In the genomic region with DNA sequence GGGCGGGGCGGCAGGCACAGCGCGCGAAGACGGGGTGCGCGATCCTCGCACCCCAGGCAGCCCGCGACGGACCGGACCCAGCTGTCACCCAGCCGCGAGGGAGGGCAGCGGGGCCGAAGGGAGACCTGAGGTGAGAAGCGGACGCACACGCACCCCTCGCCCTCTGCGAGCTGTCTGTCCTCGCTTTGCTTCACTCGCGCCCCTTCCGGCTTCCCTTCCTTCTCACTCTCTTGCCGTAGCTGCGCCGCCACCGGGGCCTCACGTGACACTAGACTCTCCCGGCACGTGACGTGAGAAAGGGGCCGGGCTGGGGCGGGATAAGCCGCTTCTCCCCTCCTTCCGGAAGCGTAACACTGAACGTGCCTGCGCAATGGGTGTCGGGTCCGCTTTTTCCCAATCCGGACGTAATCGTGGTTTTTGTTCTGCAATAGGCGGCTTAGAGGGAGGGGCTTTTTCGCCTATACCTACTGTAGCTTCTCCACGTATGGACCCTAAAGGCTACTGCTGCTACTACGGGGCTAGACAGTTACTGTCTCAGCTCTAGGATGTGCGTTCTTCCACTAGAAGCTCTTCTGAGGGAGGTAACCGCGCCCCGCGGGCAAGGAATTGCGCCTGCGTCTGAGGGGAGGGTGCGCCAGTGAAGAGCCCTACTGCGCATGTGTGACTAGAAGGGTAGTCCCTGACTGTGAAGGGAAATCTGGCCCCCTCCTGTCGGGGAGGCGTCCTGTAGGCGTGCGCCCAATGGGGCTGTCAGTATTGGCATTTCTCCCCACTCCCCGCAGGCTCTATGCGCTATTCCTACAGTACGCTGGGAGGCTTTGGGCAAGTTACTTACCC, we compare ENCODE assay signal across 1 cellular context.
TF ChIP-seq lines count a peak whose summit lies in the region.

A gene (minus strand): TSS at position 270 of the 837 bp plus-strand sequence. CDS start 434 bp downstream, outside the sequence.
A gene with protein sequence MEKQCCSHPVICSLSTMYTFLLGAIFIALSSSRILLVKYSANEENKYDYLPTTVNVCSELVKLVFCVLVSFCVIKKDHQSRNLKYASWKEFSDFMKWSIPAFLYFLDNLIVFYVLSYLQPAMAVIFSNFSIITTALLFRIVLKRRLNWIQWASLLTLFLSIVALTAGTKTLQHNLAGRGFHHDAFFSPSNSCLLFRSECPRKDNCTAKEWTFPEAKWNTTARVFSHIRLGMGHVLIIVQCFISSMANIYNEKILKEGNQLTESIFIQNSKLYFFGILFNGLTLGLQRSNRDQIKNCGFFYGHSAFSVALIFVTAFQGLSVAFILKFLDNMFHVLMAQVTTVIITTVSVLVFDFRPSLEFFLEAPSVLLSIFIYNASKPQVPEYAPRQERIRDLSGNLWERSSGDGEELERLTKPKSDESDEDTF (plus strand): TSS at position 353 of the 837 bp plus-strand sequence. CDS start 1,359 bp downstream, outside the sequence.

TF ChIP-seq in HepG2, 621 proteins besides CTCF, POLR2A, EP300 and RAD21 (continued from another document and continues in another):
- TF ChIP-seq, protein P1, sequence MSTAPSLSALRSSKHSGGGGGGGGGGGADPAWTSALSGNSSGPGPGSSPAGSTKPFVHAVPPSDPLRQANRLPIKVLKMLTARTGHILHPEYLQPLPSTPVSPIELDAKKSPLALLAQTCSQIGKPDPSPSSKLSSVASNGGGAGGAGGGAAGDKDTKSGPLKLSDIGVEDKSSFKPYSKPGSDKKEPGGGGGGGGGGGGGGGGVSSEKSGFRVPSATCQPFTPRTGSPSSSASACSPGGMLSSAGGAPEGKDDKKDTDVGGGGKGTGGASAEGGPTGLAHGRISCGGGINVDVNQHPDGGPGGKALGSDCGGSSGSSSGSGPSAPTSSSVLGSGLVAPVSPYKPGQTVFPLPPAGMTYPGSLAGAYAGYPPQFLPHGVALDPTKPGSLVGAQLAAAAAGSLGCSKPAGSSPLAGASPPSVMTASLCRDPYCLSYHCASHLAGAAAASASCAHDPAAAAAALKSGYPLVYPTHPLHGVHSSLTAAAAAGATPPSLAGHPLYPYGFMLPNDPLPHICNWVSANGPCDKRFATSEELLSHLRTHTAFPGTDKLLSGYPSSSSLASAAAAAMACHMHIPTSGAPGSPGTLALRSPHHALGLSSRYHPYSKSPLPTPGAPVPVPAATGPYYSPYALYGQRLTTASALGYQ (CRISPR knock-in tag; IDR thresholded peaks at IDR 0.05), result peak; percentile 38; the same call in 1 of the 2 replicates
- peak; percentile 50; the same call in 1 of the 2 replicates for TF ChIP-seq ZNF44 (CRISPR knock-in tag; IDR thresholded peaks at IDR 0.05)
- no peak for TF ChIP-seq ZFP36 (IDR thresholded peaks at IDR 0.05; ENCODE audit: borderline replicate concordance, low read depth, low read length, partially characterized antibody)
- TF ChIP-seq, protein P2, sequence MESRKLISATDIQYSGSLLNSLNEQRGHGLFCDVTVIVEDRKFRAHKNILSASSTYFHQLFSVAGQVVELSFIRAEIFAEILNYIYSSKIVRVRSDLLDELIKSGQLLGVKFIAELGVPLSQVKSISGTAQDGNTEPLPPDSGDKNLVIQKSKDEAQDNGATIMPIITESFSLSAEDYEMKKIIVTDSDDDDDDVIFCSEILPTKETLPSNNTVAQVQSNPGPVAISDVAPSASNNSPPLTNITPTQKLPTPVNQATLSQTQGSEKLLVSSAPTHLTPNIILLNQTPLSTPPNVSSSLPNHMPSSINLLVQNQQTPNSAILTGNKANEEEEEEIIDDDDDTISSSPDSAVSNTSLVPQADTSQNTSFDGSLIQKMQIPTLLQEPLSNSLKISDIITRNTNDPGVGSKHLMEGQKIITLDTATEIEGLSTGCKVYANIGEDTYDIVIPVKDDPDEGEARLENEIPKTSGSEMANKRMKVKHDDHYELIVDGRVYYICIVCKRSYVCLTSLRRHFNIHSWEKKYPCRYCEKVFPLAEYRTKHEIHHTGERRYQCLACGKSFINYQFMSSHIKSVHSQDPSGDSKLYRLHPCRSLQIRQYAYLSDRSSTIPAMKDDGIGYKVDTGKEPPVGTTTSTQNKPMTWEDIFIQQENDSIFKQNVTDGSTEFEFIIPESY (CRISPR knock-in tag; IDR thresholded peaks at IDR 0.05), result no peak
- TF ChIP-seq, protein P3, sequence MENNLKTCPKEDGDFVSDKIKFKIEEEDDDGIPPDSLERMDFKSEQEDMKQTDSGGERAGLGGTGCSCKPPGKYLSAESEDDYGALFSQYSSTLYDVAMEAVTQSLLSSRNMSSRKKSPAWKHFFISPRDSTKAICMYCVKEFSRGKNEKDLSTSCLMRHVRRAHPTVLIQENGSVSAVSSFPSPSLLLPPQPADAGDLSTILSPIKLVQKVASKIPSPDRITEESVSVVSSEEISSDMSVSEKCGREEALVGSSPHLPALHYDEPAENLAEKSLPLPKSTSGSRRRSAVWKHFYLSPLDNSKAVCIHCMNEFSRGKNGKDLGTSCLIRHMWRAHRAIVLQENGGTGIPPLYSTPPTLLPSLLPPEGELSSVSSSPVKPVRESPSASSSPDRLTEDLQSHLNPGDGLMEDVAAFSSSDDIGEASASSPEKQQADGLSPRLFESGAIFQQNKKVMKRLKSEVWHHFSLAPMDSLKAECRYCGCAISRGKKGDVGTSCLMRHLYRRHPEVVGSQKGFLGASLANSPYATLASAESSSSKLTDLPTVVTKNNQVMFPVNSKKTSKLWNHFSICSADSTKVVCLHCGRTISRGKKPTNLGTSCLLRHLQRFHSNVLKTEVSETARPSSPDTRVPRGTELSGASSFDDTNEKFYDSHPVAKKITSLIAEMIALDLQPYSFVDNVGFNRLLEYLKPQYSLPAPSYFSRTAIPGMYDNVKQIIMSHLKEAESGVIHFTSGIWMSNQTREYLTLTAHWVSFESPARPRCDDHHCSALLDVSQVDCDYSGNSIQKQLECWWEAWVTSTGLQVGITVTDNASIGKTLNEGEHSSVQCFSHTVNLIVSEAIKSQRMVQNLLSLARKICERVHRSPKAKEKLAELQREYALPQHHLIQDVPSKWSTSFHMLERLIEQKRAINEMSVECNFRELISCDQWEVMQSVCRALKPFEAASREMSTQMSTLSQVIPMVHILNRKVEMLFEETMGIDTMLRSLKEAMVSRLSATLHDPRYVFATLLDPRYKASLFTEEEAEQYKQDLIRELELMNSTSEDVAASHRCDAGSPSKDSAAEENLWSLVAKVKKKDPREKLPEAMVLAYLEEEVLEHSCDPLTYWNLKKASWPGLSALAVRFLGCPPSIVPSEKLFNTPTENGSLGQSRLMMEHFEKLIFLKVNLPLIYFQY (CRISPR knock-in tag; IDR thresholded peaks at IDR 0.05; ENCODE audit: borderline replicate concordance), result no peak
- TF ChIP-seq, protein P4, sequence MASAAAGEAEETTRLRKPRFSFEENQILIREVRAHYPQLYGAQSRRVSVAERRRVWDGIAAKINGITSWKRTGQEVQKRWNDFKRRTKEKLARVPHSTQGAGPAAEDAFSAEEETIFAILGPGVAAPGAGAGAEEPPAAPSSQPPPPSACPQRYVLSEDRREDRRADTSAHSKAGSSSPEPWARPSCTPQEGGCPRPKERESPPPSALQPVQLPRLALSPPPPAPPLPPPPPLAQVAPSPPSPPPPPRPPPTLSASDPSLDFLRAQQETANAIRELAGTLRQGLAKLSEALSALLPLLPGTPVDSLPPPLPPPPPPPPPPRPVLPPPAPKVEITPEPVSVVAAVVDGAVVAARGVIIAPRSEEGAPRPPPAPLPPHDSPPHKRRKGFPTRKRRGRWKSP (CRISPR knock-in tag; IDR thresholded peaks at IDR 0.05), result peak; percentile 94
- peak; percentile 91 for TF ChIP-seq THAP11 (CRISPR knock-in tag; IDR thresholded peaks at IDR 0.05)
- TF ChIP-seq ZMYM2 (CRISPR knock-in tag; IDR thresholded peaks at IDR 0.05), result no peak; the same call in 1 of the 2 replicates
- no peak; the same call in 1 of the 2 replicates for TF ChIP-seq MXD4 (CRISPR knock-in tag; IDR thresholded peaks at IDR 0.05)
- TF ChIP-seq, protein P5, sequence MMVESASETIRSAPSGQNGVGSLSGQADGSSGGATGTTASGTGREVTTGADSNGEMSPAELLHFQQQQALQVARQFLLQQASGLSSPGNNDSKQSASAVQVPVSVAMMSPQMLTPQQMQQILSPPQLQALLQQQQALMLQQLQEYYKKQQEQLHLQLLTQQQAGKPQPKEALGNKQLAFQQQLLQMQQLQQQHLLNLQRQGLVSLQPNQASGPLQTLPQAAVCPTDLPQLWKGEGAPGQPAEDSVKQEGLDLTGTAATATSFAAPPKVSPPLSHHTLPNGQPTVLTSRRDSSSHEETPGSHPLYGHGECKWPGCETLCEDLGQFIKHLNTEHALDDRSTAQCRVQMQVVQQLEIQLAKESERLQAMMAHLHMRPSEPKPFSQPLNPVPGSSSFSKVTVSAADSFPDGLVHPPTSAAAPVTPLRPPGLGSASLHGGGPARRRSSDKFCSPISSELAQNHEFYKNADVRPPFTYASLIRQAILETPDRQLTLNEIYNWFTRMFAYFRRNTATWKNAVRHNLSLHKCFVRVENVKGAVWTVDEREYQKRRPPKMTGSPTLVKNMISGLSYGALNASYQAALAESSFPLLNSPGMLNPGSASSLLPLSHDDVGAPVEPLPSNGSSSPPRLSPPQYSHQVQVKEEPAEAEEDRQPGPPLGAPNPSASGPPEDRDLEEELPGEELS (CRISPR knock-in tag; IDR thresholded peaks at IDR 0.05), result 0 out of 2 replicates have a peak, but pooled peaks have one; percentile 40
- TF ChIP-seq ZKSCAN8 (CRISPR knock-in tag; IDR thresholded peaks at IDR 0.05; ENCODE audit: borderline replicate concordance), result no peak; the same call in 1 of the 2 replicates
- peak; percentile 78 for TF ChIP-seq SRSF1 (optimal IDR thresholded peaks at IDR 0.05; ENCODE audit: low read depth, low read length)
- no peak for TF ChIP-seq SMAD1 (CRISPR knock-in tag; IDR thresholded peaks at IDR 0.05; ENCODE audit: borderline replicate concordance, low read depth)
- peak; percentile 54; the same call in 1 of the 2 replicates for TF ChIP-seq ZC3H13 (CRISPR knock-in tag; IDR thresholded peaks at IDR 0.05)
- TF ChIP-seq CHCHD3 (CRISPR knock-in tag; IDR thresholded peaks at IDR 0.05), result peak; percentile 80; the same call in 1 of the 2 replicates
- peak; percentile 77 for TF ChIP-seq DMAP1 (CRISPR knock-in tag; IDR thresholded peaks at IDR 0.05)
- TF ChIP-seq, protein P6, sequence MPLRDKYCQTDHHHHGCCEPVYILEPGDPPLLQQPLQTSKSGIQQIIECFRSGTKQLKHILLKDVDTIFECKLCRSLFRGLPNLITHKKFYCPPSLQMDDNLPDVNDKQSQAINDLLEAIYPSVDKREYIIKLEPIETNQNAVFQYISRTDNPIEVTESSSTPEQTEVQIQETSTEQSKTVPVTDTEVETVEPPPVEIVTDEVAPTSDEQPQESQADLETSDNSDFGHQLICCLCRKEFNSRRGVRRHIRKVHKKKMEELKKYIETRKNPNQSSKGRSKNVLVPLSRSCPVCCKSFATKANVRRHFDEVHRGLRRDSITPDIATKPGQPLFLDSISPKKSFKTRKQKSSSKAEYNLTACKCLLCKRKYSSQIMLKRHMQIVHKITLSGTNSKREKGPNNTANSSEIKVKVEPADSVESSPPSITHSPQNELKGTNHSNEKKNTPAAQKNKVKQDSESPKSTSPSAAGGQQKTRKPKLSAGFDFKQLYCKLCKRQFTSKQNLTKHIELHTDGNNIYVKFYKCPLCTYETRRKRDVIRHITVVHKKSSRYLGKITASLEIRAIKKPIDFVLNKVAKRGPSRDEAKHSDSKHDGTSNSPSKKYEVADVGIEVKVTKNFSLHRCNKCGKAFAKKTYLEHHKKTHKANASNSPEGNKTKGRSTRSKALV (CRISPR knock-in tag; IDR thresholded peaks at IDR 0.05), result 0 out of 2 replicates have a peak, but pooled peaks have one; percentile 33
- TF ChIP-seq PAWR (CRISPR knock-in tag; IDR thresholded peaks at IDR 0.05; ENCODE audit: borderline replicate concordance), result no peak
- peak; percentile 78; the same call in 1 of the 2 replicates for TF ChIP-seq ZSCAN21 (CRISPR knock-in tag; IDR thresholded peaks at IDR 0.05; ENCODE audit: borderline replicate concordance)
- peak; percentile 48; the same call in 1 of the 2 replicates for TF ChIP-seq HNRNPL (IDR thresholded peaks at IDR 0.05; ENCODE audit: low read depth, low read length)
- TF ChIP-seq, protein P7, sequence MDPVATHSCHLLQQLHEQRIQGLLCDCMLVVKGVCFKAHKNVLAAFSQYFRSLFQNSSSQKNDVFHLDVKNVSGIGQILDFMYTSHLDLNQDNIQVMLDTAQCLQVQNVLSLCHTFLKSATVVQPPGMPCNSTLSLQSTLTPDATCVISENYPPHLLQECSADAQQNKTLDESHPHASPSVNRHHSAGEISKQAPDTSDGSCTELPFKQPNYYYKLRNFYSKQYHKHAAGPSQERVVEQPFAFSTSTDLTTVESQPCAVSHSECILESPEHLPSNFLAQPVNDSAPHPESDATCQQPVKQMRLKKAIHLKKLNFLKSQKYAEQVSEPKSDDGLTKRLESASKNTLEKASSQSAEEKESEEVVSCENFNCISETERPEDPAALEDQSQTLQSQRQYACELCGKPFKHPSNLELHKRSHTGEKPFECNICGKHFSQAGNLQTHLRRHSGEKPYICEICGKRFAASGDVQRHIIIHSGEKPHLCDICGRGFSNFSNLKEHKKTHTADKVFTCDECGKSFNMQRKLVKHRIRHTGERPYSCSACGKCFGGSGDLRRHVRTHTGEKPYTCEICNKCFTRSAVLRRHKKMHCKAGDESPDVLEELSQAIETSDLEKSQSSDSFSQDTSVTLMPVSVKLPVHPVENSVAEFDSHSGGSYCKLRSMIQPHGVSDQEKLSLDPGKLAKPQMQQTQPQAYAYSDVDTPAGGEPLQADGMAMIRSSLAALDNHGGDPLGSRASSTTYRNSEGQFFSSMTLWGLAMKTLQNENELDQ (CRISPR knock-in tag; IDR thresholded peaks at IDR 0.05; ENCODE audit: borderline replicate concordance), result no peak
- TF ChIP-seq ZNF446 (CRISPR knock-in tag; IDR thresholded peaks at IDR 0.05), result peak; percentile 48; the same call in 1 of the 2 replicates
- no peak for TF ChIP-seq TCF7L2 (IDR thresholded peaks at IDR 0.05; ENCODE audit: low read depth, low read length)
- TF ChIP-seq, protein P8, sequence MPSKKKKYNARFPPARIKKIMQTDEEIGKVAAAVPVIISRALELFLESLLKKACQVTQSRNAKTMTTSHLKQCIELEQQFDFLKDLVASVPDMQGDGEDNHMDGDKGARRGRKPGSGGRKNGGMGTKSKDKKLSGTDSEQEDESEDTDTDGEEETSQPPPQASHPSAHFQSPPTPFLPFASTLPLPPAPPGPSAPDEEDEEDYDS (CRISPR knock-in tag; IDR thresholded peaks at IDR 0.05), result peak; percentile 51; the same call in 1 of the 2 replicates
- TF ChIP-seq ZNF124 (CRISPR knock-in tag; IDR thresholded peaks at IDR 0.05), result no peak; the same call in 1 of the 2 replicates
- no peak for TF ChIP-seq ZNF136 (CRISPR knock-in tag; IDR thresholded peaks at IDR 0.05; ENCODE audit: low read depth)
- peak; percentile 39; the same call in 1 of the 2 replicates for TF ChIP-seq ZNF788 (CRISPR knock-in tag; IDR thresholded peaks at IDR 0.05; ENCODE audit: borderline replicate concordance)
- peak; percentile 99 for TF ChIP-seq RAD51 (IDR thresholded peaks at IDR 0.05; ENCODE audit: borderline replicate concordance)
- peak; percentile 94 for TF ChIP-seq ZMYM4 (CRISPR knock-in tag; IDR thresholded peaks at IDR 0.05)
- TF ChIP-seq ZNF660 (CRISPR knock-in tag; IDR thresholded peaks at IDR 0.05; ENCODE audit: borderline replicate concordance, low read depth), result no peak
- TF ChIP-seq SSRP1 (CRISPR knock-in tag; IDR thresholded peaks at IDR 0.05), result 0 out of 2 replicates have a peak, but pooled peaks have one; percentile 81
- TF ChIP-seq, protein P9, sequence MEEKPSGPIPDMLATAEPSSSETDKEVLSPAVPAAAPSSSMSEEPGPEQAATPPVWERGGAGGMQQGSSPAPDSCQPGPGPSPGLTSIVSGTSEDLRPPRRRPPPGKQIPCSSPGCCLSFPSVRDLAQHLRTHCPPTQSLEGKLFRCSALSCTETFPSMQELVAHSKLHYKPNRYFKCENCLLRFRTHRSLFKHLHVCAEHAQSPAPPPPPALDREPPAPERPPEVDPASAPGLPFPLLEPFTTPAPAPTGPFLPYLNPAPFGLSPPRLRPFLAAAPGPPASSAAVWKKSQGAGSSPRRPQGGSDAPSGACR (CRISPR knock-in tag; IDR thresholded peaks at IDR 0.05), result no peak; the same call in 1 of the 2 replicates
- TF ChIP-seq ZFP41 (CRISPR knock-in tag; IDR thresholded peaks at IDR 0.05; ENCODE audit: borderline replicate concordance), result no peak
- peak; percentile 83 for TF ChIP-seq BORCS8-MEF2B (CRISPR knock-in tag; IDR thresholded peaks at IDR 0.05)
- no peak for TF ChIP-seq THYN1 (CRISPR knock-in tag; IDR thresholded peaks at IDR 0.05; ENCODE audit: borderline replicate concordance, low read depth)
